Comparison of ENCODE assay signal across 7 cellular contexts in genomic region chr4:143940708-143941107, GRCh38. TPM values are rescaled to one million over a fixed set of nuclear protein-coding genes. Genes with fewer than 3 reads are reported as not detected.
"Had no signal": no experiment of that assay in that cellular context is flagged by ENCODE, and none has a peak within 500 bp of the region (broad histone marks: within the 10 kb centered on the region; RNA-seq: fewer than 3 reads in every experiment).

No MANE protein-coding gene starts in this region.

RNA-seq across cellular contexts. Expression of gene GYPE, which starts 35.3 kb away (rescaled TPM):
- total RNA-seq: chondrocyte, dermis microvascular lymphatic vessel endothelial cell, endothelial cell of umbilical vein, foreskin keratinocyte, hepatocyte, left lobe of liver, mammary epithelial cell had no signal
- polyA plus RNA-seq: foreskin keratinocyte, hepatocyte, mammary epithelial cell had no signal
